In genomic region chr3:45689787-45690145, GRCh38 we compare ENCODE assay signal across 1 cellular context.
TF ChIP-seq lines count a peak whose summit lies in the region.

No MANE protein-coding gene starts in this region.

TF ChIP-seq in endothelial cell of umbilical vein, 7 proteins besides CTCF, POLR2A, EP300 and RAD21 (continued from another document):
- TF ChIP-seq, protein P1, sequence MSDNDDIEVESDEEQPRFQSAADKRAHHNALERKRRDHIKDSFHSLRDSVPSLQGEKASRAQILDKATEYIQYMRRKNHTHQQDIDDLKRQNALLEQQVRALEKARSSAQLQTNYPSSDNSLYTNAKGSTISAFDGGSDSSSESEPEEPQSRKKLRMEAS (IDR thresholded peaks at IDR 0.05; ENCODE audit: insufficient read depth, insufficient read length) = no peak
TF ChIP-seq in endothelial cell of umbilical vein: peak in this region for 0.
